9 cellular contexts compared by ENCODE assay signal in genomic region chrX:119234931-119235555, GRCh38. TPM values are rescaled to one million over a fixed set of nuclear protein-coding genes. Genes with fewer than 3 reads are reported as not detected.
DNase-seq lines count a peak whose midpoint lies in the region; ATAC-seq and TF ChIP-seq lines count a peak whose summit lies in the region.
"Had no signal": no experiment of that assay in that cellular context is flagged by ENCODE, and none has a peak within 500 bp of the region (broad histone marks: within the 10 kb centered on the region; RNA-seq: fewer than 3 reads in every experiment).

No MANE protein-coding gene starts in this region.

- no peaks in the 10 kb centered on the region for H3K36me3 ChIP-seq in ascending aorta
- H3K36me3 ChIP-seq in suprapubic skin: no peaks in the 10 kb centered on the region

- H3K4me1 ChIP-seq in ascending aorta (no peaks in the 10 kb centered on the region), suprapubic skin (peaks cover 17% of the 10 kb centered on the region)

- H3K4me1 Mint-ChIP-seq in activated CD4-positive, alpha-beta T cell treated with anti-CD3 and anti-CD28 coated beads for 36 hours: peaks cover 19% of the 10 kb centered on the region

- WGBS in suprapubic skin: 59% methylated on average over 10 of the region's 10 CpGs

- no peaks in the 10 kb centered on the region for H3K9me3 Mint-ChIP-seq in activated CD4-positive, alpha-beta T cell treated with anti-CD3 and anti-CD28 coated beads for 36 hours (ENCODE audit: low read depth)

- no peak for TF ChIP-seq POLR2A in suprapubic skin (IDR thresholded peaks at IDR 0.05)

- no peak for TF ChIP-seq EP300 in suprapubic skin (IDR thresholded peaks at IDR 0.05)

- ATAC-seq in activated CD4-positive, alpha-beta T cell treated with anti-CD3 and anti-CD28 coated beads for 36 hours: no peak

- TF ChIP-seq CTCF in ascending aorta (IDR thresholded peaks at IDR 0.05) (no peak), suprapubic skin (IDR thresholded peaks at IDR 0.05) (no peak)

- peaks cover 3% of the 10 kb centered on the region for H3K27me3 Mint-ChIP-seq in activated CD4-positive, alpha-beta T cell treated with anti-CD3 and anti-CD28 coated beads for 36 hours

- peaks cover 7% of the 10 kb centered on the region for H3K36me3 Mint-ChIP-seq in activated CD4-positive, alpha-beta T cell treated with anti-CD3 and anti-CD28 coated beads for 36 hours (ENCODE audit: low read depth)

- H3K9me3 ChIP-seq in ascending aorta (no peaks in the 10 kb centered on the region), suprapubic skin (no peaks in the 10 kb centered on the region)

- H3K27ac ChIP-seq in ascending aorta (peak overlapping the region; percentile 87 to 88), suprapubic skin (peak overlapping the region; percentile 90)

- no peak for DNase-seq in activated CD4-positive, alpha-beta T cell treated with anti-CD3 and anti-CD28 coated beads for 36 hours
- DNase-seq in activated CD4-positive, alpha-beta T cell treated with anti-CD3 and anti-CD28 coated beads, Interleukin-2, amount 50 U/mL, for 4 hours: no peak
- DNase-seq in ascending aorta (ENCODE audit: low spot score in 2 of 2) (no peak), iPS-NIHi7 (ENCODE audit: extremely low spot score) (peak; percentile 25), suprapubic skin (ENCODE audit: low spot score in 2 of 2) (no peak), NCI-H345 treated with DMSO at 0.1 percent for 48 hours (lab: John Stamatoyannopoulos, UW; ENCODE audit: unreplicated experiment) (no peak), DMS79 (lab: John Stamatoyannopoulos, UW) (no peak), NCI-H2081 (lab: John Stamatoyannopoulos, UW) (no peak)
- DNase-seq: activated gamma-delta T cell had no signal

- POLR2A ChIA-PET in activated CD4-positive, alpha-beta T cell treated with anti-CD3 and anti-CD28 coated beads for 36 hours (lab: Charles Lee): no interaction called here

- H3K27me3 ChIP-seq in ascending aorta: no peaks in the 10 kb centered on the region
- H3K27me3 ChIP-seq in suprapubic skin: no peaks in the 10 kb centered on the region

- H3K4me3 Mint-ChIP-seq in activated CD4-positive, alpha-beta T cell treated with anti-CD3 and anti-CD28 coated beads for 36 hours: peak overlapping the region; percentile 89

- H3K4me3 ChIP-seq in ascending aorta (peak overlapping the region; percentile 71 to 76), suprapubic skin (peak overlapping the region; percentile 81)

- CTCF ChIA-PET in activated CD4-positive, alpha-beta T cell treated with anti-CD3 and anti-CD28 coated beads for 36 hours (lab: Charles Lee): no interaction called here

- H3K27ac Mint-ChIP-seq in activated CD4-positive, alpha-beta T cell treated with anti-CD3 and anti-CD28 coated beads for 36 hours: no peak overlapping the region

- intact Hi-C loops in activated CD4-positive, alpha-beta T cell treated with anti-CD3 and anti-CD28 coated beads for 36 hours (cut with DNase I, micrococcal nuclease): loop anchor here in 1 of 2 experiments (10.0 kb wide), 2 partner anchors 260 to 460 kb away; partner anchors contain the start of genes LONRF3 and SEPTIN6
- intact Hi-C loops in ascending aorta (cut with DNase I): loop anchor here (5.0 to 10.0 kb wide), 5 partner anchors 258 to 640 kb away; partner anchors contain the start of genes NDUFA1, NKRF and RNF113A

RNA-seq across cellular contexts. Expression of gene PGRMC1, which starts 1.0 kb away (rescaled TPM):
- 10 to 100 TPM; 30.8 to 37.3 TPM for total RNA-seq in activated CD4-positive, alpha-beta T cell treated with anti-CD3 and anti-CD28 coated beads for 36 hours
- total RNA-seq in ascending aorta (117 TPM), suprapubic skin (10 to 100 TPM; 56.8 to 92.7 (median 77.2) TPM)
